In genomic region chr4:39044364-39044946, GRCh38 we compare ENCODE assay signal across 1 cellular context.
TF ChIP-seq lines count a peak whose summit lies in the region.

No MANE protein-coding gene starts in this region.

TF ChIP-seq in HepG2, 621 proteins besides CTCF, POLR2A, EP300 and RAD21 (continued from another document):
- TF ChIP-seq ZNF710 (CRISPR knock-in tag; IDR thresholded peaks at IDR 0.05; ENCODE audit: borderline replicate concordance) (0 out of 2 replicates have a peak, but pooled peaks have one; percentile 44), MTF1 (CRISPR knock-in tag; IDR thresholded peaks at IDR 0.05) (no peak), MLXIP (CRISPR knock-in tag; IDR thresholded peaks at IDR 0.05; ENCODE audit: borderline replicate concordance) (no peak), KDM3A (CRISPR knock-in tag; IDR thresholded peaks at IDR 0.05; ENCODE audit: low read depth) (no peak), GATAD1 (CRISPR knock-in tag; IDR thresholded peaks at IDR 0.05) (no peak), GMEB2 (CRISPR knock-in tag; IDR thresholded peaks at IDR 0.05; ENCODE audit: low read depth) (no peak), SALL1 (CRISPR knock-in tag; IDR thresholded peaks at IDR 0.05) (no peak), MTA1 (CRISPR knock-in tag; IDR thresholded peaks at IDR 0.05; ENCODE audit: borderline replicate concordance) (peak; percentile 81), TRIM24 (CRISPR knock-in tag; IDR thresholded peaks at IDR 0.05) (no peak), YY1 (IDR thresholded peaks at IDR 0.05; ENCODE audit: insufficient read depth, insufficient replicate concordance, low read depth, low read length) (peak; percentile 48), TERF1 (CRISPR knock-in tag; IDR thresholded peaks at IDR 0.05) (no peak), ZNF280D (CRISPR knock-in tag; IDR thresholded peaks at IDR 0.05) (0 out of 2 replicates have a peak, but pooled peaks have one; percentile 26), LCORL (IDR thresholded peaks at IDR 0.05) (no peak), LCORL (CRISPR knock-in tag; IDR thresholded peaks at IDR 0.05) (peak; percentile 16; the same call in 1 of the 2 replicates), KIAA2018 (CRISPR knock-in tag; IDR thresholded peaks at IDR 0.05; ENCODE audit: borderline replicate concordance) (no peak), KLF12 (CRISPR knock-in tag; IDR thresholded peaks at IDR 0.05; ENCODE audit: borderline replicate concordance) (no peak; the same call in 1 of the 2 replicates), ZNF550 (CRISPR knock-in tag; IDR thresholded peaks at IDR 0.05; ENCODE audit: borderline replicate concordance) (no peak), BATF2 (CRISPR knock-in tag; IDR thresholded peaks at IDR 0.05) (no peak), BCLAF1 (IDR thresholded peaks at IDR 0.05) (no peak), ZNF232 (CRISPR knock-in tag; IDR thresholded peaks at IDR 0.05; ENCODE audit: borderline replicate concordance) (no peak; the same call in 1 of the 2 replicates), AKAP8 (CRISPR knock-in tag; IDR thresholded peaks at IDR 0.05) (no peak), FOXP4 (CRISPR knock-in tag; IDR thresholded peaks at IDR 0.05) (peak; percentile 49; the same call in 1 of the 2 replicates), GFI1 (CRISPR knock-in tag; IDR thresholded peaks at IDR 0.05; ENCODE audit: borderline replicate concordance) (0 out of 2 replicates have a peak, but pooled peaks have one; percentile 55), ZNF354B (CRISPR knock-in tag; IDR thresholded peaks at IDR 0.05) (no peak), SP4 (CRISPR knock-in tag; IDR thresholded peaks at IDR 0.05) (peak; percentile 40; the same call in 1 of the 2 replicates), TGIF2 (CRISPR knock-in tag; IDR thresholded peaks at IDR 0.05) (0 out of 2 replicates have a peak, but pooled peaks have one; percentile 15)
TF ChIP-seq in HepG2: peak in this region for 69.
